ENCODE assay signal across 1 cellular context in the genomic region with DNA sequence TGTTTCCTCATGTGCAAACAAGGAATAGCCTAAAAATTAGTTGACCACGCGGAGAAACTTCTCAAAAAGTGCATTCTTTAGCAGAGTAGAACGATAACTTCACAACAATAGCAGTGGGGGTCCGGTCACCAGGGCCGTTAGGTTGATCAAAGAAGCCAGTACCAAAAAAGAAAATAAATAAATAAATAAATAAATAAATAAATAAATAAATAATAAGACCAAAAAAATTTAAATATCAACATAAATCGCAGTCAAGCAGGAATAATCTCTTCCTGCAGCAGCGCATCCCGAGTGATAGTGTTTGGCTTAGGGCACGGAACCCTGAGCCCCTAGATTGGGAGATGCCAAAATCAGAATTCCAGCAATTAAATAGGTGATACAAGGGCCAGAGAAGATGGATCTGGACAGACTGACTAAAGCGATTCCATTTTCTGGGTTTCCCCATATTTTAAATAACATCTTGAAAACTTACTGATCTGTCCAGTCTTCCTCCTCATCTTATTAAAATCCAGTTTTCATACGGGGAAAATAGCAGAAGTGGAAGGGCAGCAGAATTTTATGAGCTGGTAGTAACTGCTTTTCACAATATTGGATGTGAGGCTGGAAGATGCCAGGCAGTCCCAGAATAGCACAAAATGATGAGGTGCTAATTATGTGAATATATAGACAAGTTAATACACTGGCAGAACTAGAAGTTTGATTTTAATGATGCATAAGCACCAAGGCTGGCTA.
TF ChIP-seq lines count a peak whose summit lies in the region.

No MANE protein-coding gene starts in this region.

TF ChIP-seq in HEK293, 187 proteins besides CTCF, POLR2A, EP300 and RAD21 (continued from another document):
- TF ChIP-seq ZNF830 (tag by site-specific recombination; IDR thresholded peaks at IDR 0.05; ENCODE audit: low read depth): no peak
- no peak for TF ChIP-seq REPIN1 (tag by site-specific recombination; IDR thresholded peaks at IDR 0.05; ENCODE audit: low read depth)
- no peak for TF ChIP-seq KLF1 (tag by site-specific recombination; IDR thresholded peaks at IDR 0.05)
- no peak for TF ChIP-seq ZNF184 (tag by site-specific recombination; IDR thresholded peaks at IDR 0.05)
- TF ChIP-seq ZNF2 (tag by site-specific recombination; IDR thresholded peaks at IDR 0.05): no peak
- TF ChIP-seq ZNF391 (tag by site-specific recombination; IDR thresholded peaks at IDR 0.05; ENCODE audit: borderline replicate concordance, low read depth): no peak
- no peak for TF ChIP-seq ZNF239 (tag by site-specific recombination; IDR thresholded peaks at IDR 0.05)
- no peak for TF ChIP-seq SP7 (tag by site-specific recombination; IDR thresholded peaks at IDR 0.05)
- no peak for TF ChIP-seq OSR2 (tag by site-specific recombination; IDR thresholded peaks at IDR 0.05)
- no peak for TF ChIP-seq ZNF423 (tag by site-specific recombination; IDR thresholded peaks at IDR 0.05)
- no peak for TF ChIP-seq ZNF350 (tag by site-specific recombination; IDR thresholded peaks at IDR 0.05)
- no peak for TF ChIP-seq ZNF660 (tag by site-specific recombination; IDR thresholded peaks at IDR 0.05)
- TF ChIP-seq ZNF266 (tag by site-specific recombination; IDR thresholded peaks at IDR 0.05; ENCODE audit: low read depth): peak; percentile 94
- peak; percentile 88 for TF ChIP-seq ZNF433 (tag by site-specific recombination; IDR thresholded peaks at IDR 0.05; ENCODE audit: low read depth)
- no peak for TF ChIP-seq SETDB1 (IDR thresholded peaks at IDR 0.05; ENCODE audit: insufficient read length, low read length)
- TF ChIP-seq ZNF544 (tag by site-specific recombination; IDR thresholded peaks at IDR 0.05): no peak
- 0 out of 2 replicates have a peak, but pooled peaks have one; percentile 50 for TF ChIP-seq ZFP37 (tag by site-specific recombination; IDR thresholded peaks at IDR 0.05)
- TF ChIP-seq, protein P1, sequence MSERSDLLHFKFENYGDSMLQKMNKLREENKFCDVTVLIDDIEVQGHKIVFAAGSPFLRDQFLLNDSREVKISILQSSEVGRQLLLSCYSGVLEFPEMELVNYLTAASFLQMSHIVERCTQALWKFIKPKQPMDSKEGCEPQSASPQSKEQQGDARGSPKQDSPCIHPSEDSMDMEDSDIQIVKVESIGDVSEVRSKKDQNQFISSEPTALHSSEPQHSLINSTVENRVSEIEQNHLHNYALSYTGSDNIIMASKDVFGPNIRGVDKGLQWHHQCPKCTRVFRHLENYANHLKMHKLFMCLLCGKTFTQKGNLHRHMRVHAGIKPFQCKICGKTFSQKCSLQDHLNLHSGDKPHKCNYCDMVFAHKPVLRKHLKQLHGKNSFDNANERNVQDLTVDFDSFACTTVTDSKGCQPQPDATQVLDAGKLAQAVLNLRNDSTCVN (tag by site-specific recombination; optimal IDR thresholded peaks at IDR 0.05): no peak
- TF ChIP-seq KLF9 (tag by site-specific recombination; IDR thresholded peaks at IDR 0.05; ENCODE audit: low read depth): no peak
- no peak for TF ChIP-seq SP2 (tag by site-specific recombination; IDR thresholded peaks at IDR 0.05)
- peak; percentile 92 for TF ChIP-seq ZNF426 (tag by site-specific recombination; IDR thresholded peaks at IDR 0.05)
- no peak for TF ChIP-seq ZBTB7A (tag by site-specific recombination; IDR thresholded peaks at IDR 0.05; ENCODE audit: low read depth)
- TF ChIP-seq ZBTB17 (tag by site-specific recombination; IDR thresholded peaks at IDR 0.05): no peak
- no peak for TF ChIP-seq PATZ1 (tag by site-specific recombination; IDR thresholded peaks at IDR 0.05)
- no peak for TF ChIP-seq KLF8 (tag by site-specific recombination; IDR thresholded peaks at IDR 0.05)
- TF ChIP-seq ZNF214 (tag by site-specific recombination; IDR thresholded peaks at IDR 0.05; ENCODE audit: borderline replicate concordance): peak; percentile 20; the same call in 1 of the 2 replicates
- no peak for TF ChIP-seq ZBTB20 (tag by site-specific recombination; IDR thresholded peaks at IDR 0.05)
- no peak for TF ChIP-seq ZBTB1 (tag by site-specific recombination; IDR thresholded peaks at IDR 0.05)
- TF ChIP-seq, protein P2, sequence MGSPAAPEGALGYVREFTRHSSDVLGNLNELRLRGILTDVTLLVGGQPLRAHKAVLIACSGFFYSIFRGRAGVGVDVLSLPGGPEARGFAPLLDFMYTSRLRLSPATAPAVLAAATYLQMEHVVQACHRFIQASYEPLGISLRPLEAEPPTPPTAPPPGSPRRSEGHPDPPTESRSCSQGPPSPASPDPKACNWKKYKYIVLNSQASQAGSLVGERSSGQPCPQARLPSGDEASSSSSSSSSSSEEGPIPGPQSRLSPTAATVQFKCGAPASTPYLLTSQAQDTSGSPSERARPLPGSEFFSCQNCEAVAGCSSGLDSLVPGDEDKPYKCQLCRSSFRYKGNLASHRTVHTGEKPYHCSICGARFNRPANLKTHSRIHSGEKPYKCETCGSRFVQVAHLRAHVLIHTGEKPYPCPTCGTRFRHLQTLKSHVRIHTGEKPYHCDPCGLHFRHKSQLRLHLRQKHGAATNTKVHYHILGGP (tag by site-specific recombination; IDR thresholded peaks at IDR 0.05): no peak
- no peak for TF ChIP-seq ZNF571 (tag by site-specific recombination; IDR thresholded peaks at IDR 0.05)
- TF ChIP-seq ZNF629 (tag by site-specific recombination; IDR thresholded peaks at IDR 0.05): 0 out of 2 replicates have a peak, but pooled peaks have one; percentile 21
- TF ChIP-seq ZNF449 (tag by site-specific recombination; IDR thresholded peaks at IDR 0.05): no peak
- no peak for TF ChIP-seq MZF1 (tag by site-specific recombination; IDR thresholded peaks at IDR 0.05; ENCODE audit: borderline replicate concordance)
- no peak for TF ChIP-seq ZNF692 (tag by site-specific recombination; IDR thresholded peaks at IDR 0.05)
- no peak for TF ChIP-seq ZNF133 (tag by site-specific recombination; IDR thresholded peaks at IDR 0.05)
- TF ChIP-seq ZNF394 (tag by site-specific recombination; IDR thresholded peaks at IDR 0.05; ENCODE audit: borderline replicate concordance): peak; percentile 96
- no peak for TF ChIP-seq ZFHX2 (tag by site-specific recombination; conservative IDR thresholded peaks at IDR 0.05)
- TF ChIP-seq ZNF155 (tag by site-specific recombination; IDR thresholded peaks at IDR 0.05): no peak
- no peak for TF ChIP-seq ZNF280C (tag by site-specific recombination; IDR thresholded peaks at IDR 0.05)
- TF ChIP-seq ZNF366 (tag by site-specific recombination; conservative IDR thresholded peaks at IDR 0.05): 0 out of 2 replicates have a peak, but pooled peaks have one; percentile 21
- peak; percentile 66 for TF ChIP-seq ZXDB (tag by site-specific recombination; IDR thresholded peaks at IDR 0.05)
- TF ChIP-seq, protein P3, sequence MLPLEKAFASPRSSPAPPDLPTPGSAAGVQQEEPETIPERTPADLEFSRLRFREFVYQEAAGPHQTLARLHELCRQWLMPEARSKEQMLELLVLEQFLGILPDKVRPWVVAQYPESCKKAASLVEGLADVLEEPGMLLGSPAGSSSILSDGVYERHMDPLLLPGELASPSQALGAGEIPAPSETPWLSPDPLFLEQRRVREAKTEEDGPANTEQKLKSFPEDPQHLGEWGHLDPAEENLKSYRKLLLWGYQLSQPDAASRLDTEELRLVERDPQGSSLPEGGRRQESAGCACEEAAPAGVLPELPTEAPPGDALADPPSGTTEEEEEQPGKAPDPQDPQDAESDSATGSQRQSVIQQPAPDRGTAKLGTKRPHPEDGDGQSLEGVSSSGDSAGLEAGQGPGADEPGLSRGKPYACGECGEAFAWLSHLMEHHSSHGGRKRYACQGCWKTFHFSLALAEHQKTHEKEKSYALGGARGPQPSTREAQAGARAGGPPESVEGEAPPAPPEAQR (tag by site-specific recombination; IDR thresholded peaks at IDR 0.05): no peak
- peak; percentile 95 for TF ChIP-seq ZNF510 (tag by site-specific recombination; IDR thresholded peaks at IDR 0.05; ENCODE audit: insufficient replicate concordance)
- peak; percentile 44; the same call in 1 of the 2 replicates for TF ChIP-seq ZNF501 (tag by site-specific recombination; IDR thresholded peaks at IDR 0.05)
- TF ChIP-seq, protein P4, sequence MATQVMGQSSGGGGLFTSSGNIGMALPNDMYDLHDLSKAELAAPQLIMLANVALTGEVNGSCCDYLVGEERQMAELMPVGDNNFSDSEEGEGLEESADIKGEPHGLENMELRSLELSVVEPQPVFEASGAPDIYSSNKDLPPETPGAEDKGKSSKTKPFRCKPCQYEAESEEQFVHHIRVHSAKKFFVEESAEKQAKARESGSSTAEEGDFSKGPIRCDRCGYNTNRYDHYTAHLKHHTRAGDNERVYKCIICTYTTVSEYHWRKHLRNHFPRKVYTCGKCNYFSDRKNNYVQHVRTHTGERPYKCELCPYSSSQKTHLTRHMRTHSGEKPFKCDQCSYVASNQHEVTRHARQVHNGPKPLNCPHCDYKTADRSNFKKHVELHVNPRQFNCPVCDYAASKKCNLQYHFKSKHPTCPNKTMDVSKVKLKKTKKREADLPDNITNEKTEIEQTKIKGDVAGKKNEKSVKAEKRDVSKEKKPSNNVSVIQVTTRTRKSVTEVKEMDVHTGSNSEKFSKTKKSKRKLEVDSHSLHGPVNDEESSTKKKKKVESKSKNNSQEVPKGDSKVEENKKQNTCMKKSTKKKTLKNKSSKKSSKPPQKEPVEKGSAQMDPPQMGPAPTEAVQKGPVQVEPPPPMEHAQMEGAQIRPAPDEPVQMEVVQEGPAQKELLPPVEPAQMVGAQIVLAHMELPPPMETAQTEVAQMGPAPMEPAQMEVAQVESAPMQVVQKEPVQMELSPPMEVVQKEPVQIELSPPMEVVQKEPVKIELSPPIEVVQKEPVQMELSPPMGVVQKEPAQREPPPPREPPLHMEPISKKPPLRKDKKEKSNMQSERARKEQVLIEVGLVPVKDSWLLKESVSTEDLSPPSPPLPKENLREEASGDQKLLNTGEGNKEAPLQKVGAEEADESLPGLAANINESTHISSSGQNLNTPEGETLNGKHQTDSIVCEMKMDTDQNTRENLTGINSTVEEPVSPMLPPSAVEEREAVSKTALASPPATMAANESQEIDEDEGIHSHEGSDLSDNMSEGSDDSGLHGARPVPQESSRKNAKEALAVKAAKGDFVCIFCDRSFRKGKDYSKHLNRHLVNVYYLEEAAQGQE (tag by site-specific recombination; IDR thresholded peaks at IDR 0.05): peak; percentile 83
- peak; percentile 58; the same call in 1 of the 2 replicates for TF ChIP-seq ZNF791 (tag by site-specific recombination; IDR thresholded peaks at IDR 0.05)
